8 cellular contexts compared by ENCODE assay signal in the genomic region with DNA sequence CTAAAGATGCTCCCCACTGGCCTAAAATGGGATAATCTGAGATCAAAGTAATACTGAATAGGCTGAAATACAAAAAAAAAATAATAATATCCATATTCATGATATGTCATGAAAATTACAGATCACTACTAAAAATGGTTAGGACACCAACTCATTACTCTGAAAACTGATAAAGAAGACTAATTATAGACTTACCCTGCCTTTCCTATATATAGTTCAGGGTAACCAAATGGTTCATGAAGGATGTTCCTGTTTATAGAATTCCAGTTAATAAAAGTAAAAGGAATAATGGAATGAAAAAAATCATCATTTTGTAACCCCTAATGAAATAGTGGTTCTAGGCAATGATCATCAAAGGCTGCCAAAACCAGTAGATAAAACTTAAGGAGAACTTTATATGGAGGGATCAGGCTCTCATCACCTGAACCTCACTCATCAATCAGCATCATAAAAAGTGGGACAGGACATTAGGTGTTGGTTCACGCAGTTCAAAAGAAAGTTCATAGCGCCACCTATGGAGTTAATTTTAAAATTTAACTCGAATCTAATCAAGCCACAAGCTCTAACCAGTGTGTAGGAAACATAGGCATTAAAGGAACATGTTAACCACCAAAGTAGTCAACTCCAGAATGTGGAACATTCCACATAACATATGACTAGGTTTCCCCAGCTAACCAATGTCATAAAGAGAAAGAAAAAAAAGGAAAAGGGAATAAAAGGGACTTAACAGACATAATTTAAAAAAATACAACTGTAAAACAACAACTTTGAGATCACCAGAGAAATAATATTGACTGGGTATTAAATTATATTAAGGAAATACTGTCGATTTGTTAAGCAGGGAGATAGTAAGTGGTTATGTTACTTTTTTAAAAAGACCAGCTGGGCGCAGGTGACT. TPM values are rescaled to one million over a fixed set of nuclear protein-coding genes. Genes with fewer than 3 reads are reported as not detected.
DNase-seq lines count a peak whose midpoint lies in the region; ATAC-seq and TF ChIP-seq lines count a peak whose summit lies in the region.

No MANE protein-coding gene starts in this region.

- no peak overlapping the region for H3K4me3 Mint-ChIP-seq in WTC11

- H3K27ac ChIP-seq in right atrium auricular region, result peak overlapping the region; percentile 33 to 55
- H3K27ac ChIP-seq in tibial artery, result peak overlapping the region in 1 of 2 donors; percentile 44

- intact Hi-C loops in tibial artery (cut with DNase I; ENCODE audit: low total_unique reads), result no loop called here

- no peaks in the 10 kb centered on the region for H3K27me3 Mint-ChIP-seq in WTC11 (ENCODE audit: low read depth)

- H3K4me1 ChIP-seq in right atrium auricular region, result no peaks in the 10 kb centered on the region
- H3K4me1 ChIP-seq in tibial artery, result peaks cover 0 to 22% (median 5%) of the 10 kb centered on the region in 4 donors

- ATAC-seq in WTC11, result peak; percentile 75
- no peak for ATAC-seq in GM21825 (IDR thresholded peaks at IDR 0.05; ENCODE audit: unreplicated experiment)
- ATAC-seq in HG02588 (IDR thresholded peaks at IDR 0.05; ENCODE audit: unreplicated experiment), result no peak

- H3K27ac Mint-ChIP-seq in WTC11, result peak overlapping the region; percentile 86; the same call in 1 of the 2 replicates

- DNase-seq in SKM-1 treated with dmso at 0.1 percent for 144 hours (lab: John Stamatoyannopoulos, UW; ENCODE audit: unreplicated experiment) (peak; percentile 7), SKM-1 (lab: John Stamatoyannopoulos, UW; ENCODE audit: unreplicated experiment) (no peak), LNCaP clone FGC (ENCODE audit: low read depth) (no peak), WTC11 (ENCODE audit: low spot score) (no peak), right atrium auricular region (ENCODE audit: low spot score) (no peak), tibial artery (no peak)

- no peaks in the 10 kb centered on the region for H3K9me3 Mint-ChIP-seq in WTC11

- POLR2A ChIA-PET in WTC11 (lab: Charles Lee), result no interaction called here

- no peaks in the 10 kb centered on the region for H3K9me3 ChIP-seq in right atrium auricular region
- no peaks in the 10 kb centered on the region for H3K9me3 ChIP-seq in tibial artery

- CTCF ChIA-PET in WTC11 (lab: Charles Lee), result interaction anchor here (0.6 to 2.3 kb wide), 29 partner anchors 9 to 696 kb away, joined by 3 to 10 read pairs (median 4); partner anchors contain the start of gene MCU

- TF ChIP-seq CTCF in LNCaP clone FGC (IDR thresholded peaks at IDR 0.05; ENCODE audit: control insufficient read depth, extremely low read depth, insufficient read depth) (peak; percentile 36), WTC11 (IDR thresholded peaks at IDR 0.05) (no peak), right atrium auricular region (IDR thresholded peaks at IDR 0.05) (peak in 1 of 2 donors; percentile 66), tibial artery (IDR thresholded peaks at IDR 0.05) (peak; percentile 41 to 44)

- no peaks in the 10 kb centered on the region; the same call in 1 of the 2 replicates for H3K4me1 Mint-ChIP-seq in WTC11

- H3K36me3 ChIP-seq in right atrium auricular region, result peaks cover 16% of the 10 kb centered on the region
- H3K36me3 ChIP-seq in tibial artery, result peaks cover 0 to 45% (median 4%) of the 10 kb centered on the region in 3 donors

- H3K4me3 ChIP-seq in LNCaP clone FGC (ENCODE audit: low read depth, low read length) (no peak overlapping the region), right atrium auricular region (no peak overlapping the region), tibial artery (no peak overlapping the region)

- H3K27me3 ChIP-seq in right atrium auricular region (no peaks in the 10 kb centered on the region), tibial artery (no peaks in the 10 kb centered on the region)

- H3K36me3 Mint-ChIP-seq in WTC11, result peaks cover 40% of the 10 kb centered on the region

TF ChIP-seq in WTC11, 78 proteins besides CTCF, POLR2A, EP300 and RAD21 (continues in another document):
- TF ChIP-seq ZNF423 (CRISPR knock-in tag; IDR thresholded peaks at IDR 0.05) (no peak), USF1 (CRISPR knock-in tag; IDR thresholded peaks at IDR 0.05) (no peak), GABPB1 (CRISPR knock-in tag; IDR thresholded peaks at IDR 0.05) (no peak), CDX4 (CRISPR knock-in tag; IDR thresholded peaks at IDR 0.05; ENCODE audit: borderline replicate concordance) (no peak), HMGA2 (CRISPR knock-in tag; IDR thresholded peaks at IDR 0.05) (no peak), TCF7 (CRISPR knock-in tag; IDR thresholded peaks at IDR 0.05; ENCODE audit: low read depth) (no peak), ZNF317 (CRISPR knock-in tag; IDR thresholded peaks at IDR 0.05; ENCODE audit: borderline replicate concordance, low read depth) (no peak), SP1 (CRISPR knock-in tag; conservative IDR thresholded peaks at IDR 0.05) (no peak), SOX15 (CRISPR knock-in tag; IDR thresholded peaks at IDR 0.05) (no peak), TEAD4 (CRISPR knock-in tag; IDR thresholded peaks at IDR 0.05) (no peak), JUN (CRISPR knock-in tag; IDR thresholded peaks at IDR 0.05) (no peak), IRF1 (CRISPR knock-in tag; IDR thresholded peaks at IDR 0.05) (no peak)
- TF ChIP-seq, protein P1, sequence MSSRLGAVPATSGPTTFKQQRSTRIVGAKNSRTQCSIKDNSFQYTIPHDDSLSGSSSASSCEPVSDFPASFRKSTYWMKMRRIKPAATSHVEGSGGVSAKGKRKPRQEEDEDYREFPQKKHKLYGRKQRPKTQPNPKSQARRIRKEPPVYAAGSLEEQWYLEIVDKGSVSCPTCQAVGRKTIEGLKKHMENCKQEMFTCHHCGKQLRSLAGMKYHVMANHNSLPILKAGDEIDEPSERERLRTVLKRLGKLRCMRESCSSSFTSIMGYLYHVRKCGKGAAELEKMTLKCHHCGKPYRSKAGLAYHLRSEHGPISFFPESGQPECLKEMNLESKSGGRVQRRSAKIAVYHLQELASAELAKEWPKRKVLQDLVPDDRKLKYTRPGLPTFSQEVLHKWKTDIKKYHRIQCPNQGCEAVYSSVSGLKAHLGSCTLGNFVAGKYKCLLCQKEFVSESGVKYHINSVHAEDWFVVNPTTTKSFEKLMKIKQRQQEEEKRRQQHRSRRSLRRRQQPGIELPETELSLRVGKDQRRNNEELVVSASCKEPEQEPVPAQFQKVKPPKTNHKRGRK (CRISPR knock-in tag; IDR thresholded peaks at IDR 0.05; ENCODE audit: borderline replicate concordance), result no peak
- TF ChIP-seq, protein P2, sequence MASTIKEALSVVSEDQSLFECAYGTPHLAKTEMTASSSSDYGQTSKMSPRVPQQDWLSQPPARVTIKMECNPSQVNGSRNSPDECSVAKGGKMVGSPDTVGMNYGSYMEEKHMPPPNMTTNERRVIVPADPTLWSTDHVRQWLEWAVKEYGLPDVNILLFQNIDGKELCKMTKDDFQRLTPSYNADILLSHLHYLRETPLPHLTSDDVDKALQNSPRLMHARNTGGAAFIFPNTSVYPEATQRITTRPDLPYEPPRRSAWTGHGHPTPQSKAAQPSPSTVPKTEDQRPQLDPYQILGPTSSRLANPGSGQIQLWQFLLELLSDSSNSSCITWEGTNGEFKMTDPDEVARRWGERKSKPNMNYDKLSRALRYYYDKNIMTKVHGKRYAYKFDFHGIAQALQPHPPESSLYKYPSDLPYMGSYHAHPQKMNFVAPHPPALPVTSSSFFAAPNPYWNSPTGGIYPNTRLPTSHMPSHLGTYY (CRISPR knock-in tag; IDR thresholded peaks at IDR 0.05), result no peak
- TF ChIP-seq, protein P3, sequence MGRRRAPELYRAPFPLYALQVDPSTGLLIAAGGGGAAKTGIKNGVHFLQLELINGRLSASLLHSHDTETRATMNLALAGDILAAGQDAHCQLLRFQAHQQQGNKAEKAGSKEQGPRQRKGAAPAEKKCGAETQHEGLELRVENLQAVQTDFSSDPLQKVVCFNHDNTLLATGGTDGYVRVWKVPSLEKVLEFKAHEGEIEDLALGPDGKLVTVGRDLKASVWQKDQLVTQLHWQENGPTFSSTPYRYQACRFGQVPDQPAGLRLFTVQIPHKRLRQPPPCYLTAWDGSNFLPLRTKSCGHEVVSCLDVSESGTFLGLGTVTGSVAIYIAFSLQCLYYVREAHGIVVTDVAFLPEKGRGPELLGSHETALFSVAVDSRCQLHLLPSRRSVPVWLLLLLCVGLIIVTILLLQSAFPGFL (CRISPR knock-in tag; IDR thresholded peaks at IDR 0.05; ENCODE audit: borderline replicate concordance), result no peak
- TF ChIP-seq, protein P4, sequence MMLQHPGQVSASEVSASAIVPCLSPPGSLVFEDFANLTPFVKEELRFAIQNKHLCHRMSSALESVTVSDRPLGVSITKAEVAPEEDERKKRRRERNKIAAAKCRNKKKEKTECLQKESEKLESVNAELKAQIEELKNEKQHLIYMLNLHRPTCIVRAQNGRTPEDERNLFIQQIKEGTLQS (CRISPR knock-in tag; conservative IDR thresholded peaks at IDR 0.05), result no peak

RNA-seq across cellular contexts. Expression of gene P4HA1, which starts 35.7 kb away (rescaled TPM):
- total RNA-seq in WTC11 (2021) (34.4 to 62.8 TPM (median 59.9 TPM) in 3 replicates), right atrium auricular region (10 to 100 TPM; 29.5 to 45.4 TPM)

RNA-seq across cellular contexts. Expression of gene NUDT13, which starts 49.3 kb away (rescaled TPM):
- total RNA-seq in WTC11 (2021) (1.8 to 2.9 TPM (median 2.0 TPM) in 3 replicates), right atrium auricular region (1 to 10 TPM in 1 of 2 donors, under 1 TPM in 1; 0.90 to 1.5 TPM)
